In genomic region chr4:123506311-123506685, GRCh38 we compare ENCODE assay signal across 9 cellular contexts.
DNase-seq lines count a peak whose midpoint lies in the region; ATAC-seq and TF ChIP-seq lines count a peak whose summit lies in the region.
"Had no signal": no experiment of that assay in that cellular context is flagged by ENCODE, and none has a peak within 500 bp of the region (broad histone marks: within the 10 kb centered on the region; RNA-seq: fewer than 3 reads in every experiment).

No MANE protein-coding gene starts in this region.

- ATAC-seq in HCT116 (no peak), gastrocnemius medialis (peak in 1 of 2 donors; percentile 14), GM21381 (IDR thresholded peaks at IDR 0.05; ENCODE audit: unreplicated experiment) (no peak)
- no peak for ATAC-seq in activated T-helper 17 cell treated with anti-CD3 and anti-CD28 coated beads, Interleukin-2, amount 50 U/mL, for 72 hours (replicated peaks)

- peak overlapping the region; percentile 72 for H3K4me3 Mint-ChIP-seq in activated T-helper 17 cell treated with anti-CD3 and anti-CD28 coated beads, Interleukin-2, amount 50 U/mL, for 72 hours

- H3K27me3 Mint-ChIP-seq in activated T-helper 17 cell treated with anti-CD3 and anti-CD28 coated beads, Interleukin-2, amount 50 U/mL, for 72 hours = peaks cover 19% of the 10 kb centered on the region

- H3K4me1 Mint-ChIP-seq in activated T-helper 17 cell treated with anti-CD3 and anti-CD28 coated beads, Interleukin-2, amount 50 U/mL, for 72 hours = peaks cover 9% of the 10 kb centered on the region

- TF ChIP-seq RAD21 in HCT116 (IDR thresholded peaks at IDR 0.05; ENCODE audit: low read depth) = no peak

- H3K9me3 Mint-ChIP-seq in activated T-helper 17 cell treated with anti-CD3 and anti-CD28 coated beads, Interleukin-2, amount 50 U/mL, for 72 hours = no peaks in the 10 kb centered on the region

- H3K9me3 ChIP-seq in HCT116 (ENCODE audit: control insufficient read depth in 1 of 2, insufficient read depth in 1 of 2, low read depth in 1 of 2, low read length in 2 of 2) = no peaks in the 10 kb centered on the region
- no peaks in the 10 kb centered on the region for H3K9me3 ChIP-seq in iPS-18a (ENCODE audit: control insufficient read depth, low read depth, low read length)
- no peaks in the 10 kb centered on the region for H3K9me3 ChIP-seq in gastrocnemius medialis

- no peaks in the 10 kb centered on the region for H3K9me2 ChIP-seq in HCT116 (ENCODE audit: insufficient read depth)

- H3K36me3 Mint-ChIP-seq in activated T-helper 17 cell treated with anti-CD3 and anti-CD28 coated beads, Interleukin-2, amount 50 U/mL, for 72 hours (ENCODE audit: low read depth) = no peaks in the 10 kb centered on the region

- DNase-seq in HCT116 (ENCODE audit: low read depth, low spot score) (no peak), gastrocnemius medialis (no peak), MV-4-11 (lab: John Stamatoyannopoulos, UW) (no peak), NCI-H1417 treated with DMSO at 0.1 percent for 48 hours (lab: John Stamatoyannopoulos, UW) (no peak), amniotic stem cell (lab: John Stamatoyannopoulos, UW) (no peak)

- CTCF ChIA-PET in HCT116 (lab: Charles Lee) = no interaction called here

- H3K27me3 ChIP-seq in HCT116 (ENCODE audit: insufficient read depth, low read length) (no peaks in the 10 kb centered on the region), iPS-18a (ENCODE audit: control insufficient read depth, insufficient read depth, low read length) (no peaks in the 10 kb centered on the region), gastrocnemius medialis (no peaks in the 10 kb centered on the region)

- no peaks in the 10 kb centered on the region for H3K79me2 ChIP-seq in HCT116 (ENCODE audit: insufficient read depth, low read length)

- H3K27ac Mint-ChIP-seq in activated T-helper 17 cell treated with anti-CD3 and anti-CD28 coated beads, Interleukin-2, amount 50 U/mL, for 72 hours = no peak overlapping the region
- H3K27ac Mint-ChIP-seq: activated CD4-positive, alpha-beta T cell treated with anti-CD3 and anti-CD28 coated beads for 36 hours had no signal

- in situ Hi-C loops in gastrocnemius medialis (cut with MboI; ENCODE audit: low sequenced_read_pairs in 4 of 4) = no loop called here

- no peak for TF ChIP-seq CTCF in HCT116 (IDR thresholded peaks at IDR 0.05 in 2 of 3, conservative IDR thresholded peaks at IDR 0.05 in 1 of 3; ENCODE audit: borderline replicate concordance in 1 of 3, insufficient read depth in 1 of 3, low read depth in 2 of 3, low read length in 2 of 3)
- no peak for TF ChIP-seq CTCF in gastrocnemius medialis (IDR thresholded peaks at IDR 0.05 in 4 of 5, conservative IDR thresholded peaks at IDR 0.05 in 1 of 5)

- H3K9ac ChIP-seq in HCT116 (ENCODE audit: low read length) (no peak overlapping the region), iPS-18a (ENCODE audit: low read length) (peak overlapping the region; percentile 88)

- no peaks in the 10 kb centered on the region for H3K36me3 ChIP-seq in HCT116 (ENCODE audit: control insufficient read depth in 1 of 2, insufficient read depth in 2 of 2, low read length in 2 of 2)
- H3K36me3 ChIP-seq in iPS-18a (ENCODE audit: control insufficient read depth, low read depth, low read length) = no peaks in the 10 kb centered on the region
- H3K36me3 ChIP-seq in gastrocnemius medialis = no peaks in the 10 kb centered on the region

- no peak overlapping the region for H2AFZ ChIP-seq in HCT116 (ENCODE audit: low read depth, low read length, poor library complexity, severe bottlenecking)

- TF ChIP-seq POLR2A in HCT116 (IDR thresholded peaks at IDR 0.05; ENCODE audit: borderline replicate concordance, extremely low read depth, insufficient read depth, insufficient read length) = no peak
- no peak for TF ChIP-seq POLR2A in gastrocnemius medialis (IDR thresholded peaks at IDR 0.05)

- POLR2A ChIA-PET in HCT116 (lab: Charles Lee) = no interaction called here

- intact Hi-C loops in HCT116 (cut with micrococcal nuclease) = no loop called here
- intact Hi-C loops in gastrocnemius medialis (cut with DNase I; ENCODE audit: low total_unique reads) = loop anchor here (5.0 kb wide), 3 partner anchors 51 to 259 kb away; no protein-coding TSS in a partner anchor

- H3K4me3 ChIP-seq in HCT116 (replicated peaks in 1 of 2; ENCODE audit: low read depth in 1 of 2, low read length in 2 of 2) (no peak overlapping the region), iPS-18a (ENCODE audit: low read length) (peak overlapping the region; percentile 74), gastrocnemius medialis (peak overlapping the region; percentile 54 to 71 (median 59))

- no peaks in the 10 kb centered on the region for H4K20me1 ChIP-seq in HCT116 (ENCODE audit: insufficient read depth)

- RAD21 ChIA-PET in HCT116 (lab: Charles Lee; ENCODE audit: low non-redundant PET in 1 of 2, low total read pairs in 2 of 2, uncharacterized antibody in 2 of 2, unreplicated experiment in 2 of 2) = no interaction called here

- no TSS peak for BruUV-seq in HCT116 (replicated peaks; lab: Mats Ljungman, UMichigan)

- H3K4me1 ChIP-seq in HCT116 (ENCODE audit: control insufficient read depth in 1 of 2, insufficient read depth in 2 of 2, low read length in 2 of 2) = peaks cover 3 to 15% of the 10 kb centered on the region in 2 experiments; a peak in 2 of 4 replicates
- peaks cover 41% of the 10 kb centered on the region for H3K4me1 ChIP-seq in iPS-18a (ENCODE audit: control insufficient read depth, low read depth, low read length)
- peaks cover 7 to 11% of the 10 kb centered on the region in 2 donors for H3K4me1 ChIP-seq in gastrocnemius medialis

- no peak overlapping the region for H3K27ac ChIP-seq in HCT116 (ENCODE audit: low read depth, low read length)
- peak overlapping the region; percentile 96 for H3K27ac ChIP-seq in iPS-18a (ENCODE audit: low read length)
- H3K27ac ChIP-seq in gastrocnemius medialis = peak overlapping the region; percentile 3 to 63 (median 49)

- peak overlapping the region; percentile 83 for H3K4me2 ChIP-seq in HCT116 (ENCODE audit: low read length)

TF ChIP-seq in HCT116, 20 proteins besides CTCF, POLR2A, EP300 and RAD21:
- TF ChIP-seq JUND (IDR thresholded peaks at IDR 0.05) = no peak
- no peak for TF ChIP-seq SRF (IDR thresholded peaks at IDR 0.05; ENCODE audit: low read depth)
- TF ChIP-seq EGR1 (IDR thresholded peaks at IDR 0.05; ENCODE audit: low read depth) = no peak
- no peak for TF ChIP-seq REST (IDR thresholded peaks at IDR 0.05; ENCODE audit: low read depth)
- TF ChIP-seq ZBTB33 (IDR thresholded peaks at IDR 0.05; ENCODE audit: extremely low read depth, insufficient replicate concordance, low read length) = no peak
- TF ChIP-seq EZH2 (IDR thresholded peaks at IDR 0.05) = no peak
TF ChIP-seq in HCT116: peak in this region for 0.

Comparison
In these comparisons a context has a peak if more than half of its experiments do, and no peak if none do; other contexts are left out.
1. H3K4me3 ChIP-seq: peak in iPS-18a (single experiment) and gastrocnemius medialis (4 of 4); none in HCT116 (0 of 2).